ENCODE assay signal across 8 cellular contexts in genomic region chr10:128859738-128860386, GRCh38.
DNase-seq lines count a peak whose midpoint lies in the region; ATAC-seq and TF ChIP-seq lines count a peak whose summit lies in the region.

No MANE protein-coding gene starts in this region.

- 77 to 100% methylated on average over 1 to 5 of the region's 8 CpGs for WGBS in gastroesophageal sphincter (ENCODE audit: low coverage in 1 of 2), 2 donors
- whole genome bisulfite sequencing in transverse colon (ENCODE audit: low coverage in 1 of 2), 2 donors = 69 to 81% methylated on average over 7 to 8 of the region's 8 CpGs

- TF ChIP-seq POLR2A in gastroesophageal sphincter (IDR thresholded peaks at IDR 0.05) = no peak
- no peak for TF ChIP-seq POLR2A in transverse colon (IDR thresholded peaks at IDR 0.05)

- CTCF ChIA-PET in PC-9 (lab: Charles Lee) = no interaction called here

- TF ChIP-seq CTCF in GM10266 (IDR thresholded peaks at IDR 0.05; ENCODE audit: control insufficient read depth, insufficient read depth, low read depth, missing control alignments) (peak; percentile 49), PC-9 (conservative IDR thresholded peaks at IDR 0.05) (peak; percentile 73), gastroesophageal sphincter (IDR thresholded peaks at IDR 0.05) (peak in 3 of 4 experiments; percentile 33 to 58 (median 50)), transverse colon (IDR thresholded peaks at IDR 0.05) (peak; percentile 49 to 67 (median 53))

- in situ Hi-C loops in transverse colon (cut with MboI; ENCODE audit: low pct_ligation_motif_present in 1 of 4, low pct_unique_long_range_greater_than_20kb in 1 of 4, low sequenced_read_pairs in 3 of 4) = no loop called here

- TF ChIP-seq EP300 in gastroesophageal sphincter (IDR thresholded peaks at IDR 0.05) (no peak), transverse colon (IDR thresholded peaks at IDR 0.05; ENCODE audit: low read depth) (no peak)

- no peak overlapping the region for H3K4me2 ChIP-seq in PC-9

- ATAC-seq in gastroesophageal sphincter (no peak), HG03565 (IDR thresholded peaks at IDR 0.05; ENCODE audit: unreplicated experiment) (no peak), GM21619 (IDR thresholded peaks at IDR 0.05; ENCODE audit: unreplicated experiment) (no peak), HG03039 (IDR thresholded peaks at IDR 0.05; ENCODE audit: unreplicated experiment) (no peak)

- H3K79me2 ChIP-seq in PC-9 (ENCODE audit: low read depth) = no peaks in the 10 kb centered on the region

- H3K27me3 ChIP-seq in PC-9 (ENCODE audit: insufficient read depth, low read depth) (peaks cover 4% of the 10 kb centered on the region; the same call in 1 of the 2 replicates), gastroesophageal sphincter (no peaks in the 10 kb centered on the region), transverse colon (no peaks in the 10 kb centered on the region)

- H3F3A ChIP-seq in PC-9 (ENCODE audit: insufficient read depth, low read depth) = no peaks in the 10 kb centered on the region

- intact Hi-C loops in PC-9 (cut with micrococcal nuclease; ENCODE audit: unreplicated experiment) = no loop called here
- intact Hi-C loops in transverse colon (cut with DNase I; ENCODE audit: low total_unique reads) = loop anchor here (5.0 kb wide), 1 partner anchor 228 kb away; no protein-coding TSS in a partner anchor

- H3K4me3 ChIP-seq in PC-9 (no peak overlapping the region), gastroesophageal sphincter (no peak overlapping the region), transverse colon (no peak overlapping the region)

- H4K20me1 ChIP-seq in PC-9 (ENCODE audit: insufficient read depth) = no peaks in the 10 kb centered on the region

- H3K36me3 ChIP-seq in PC-9 (ENCODE audit: low read depth) (no peaks in the 10 kb centered on the region), gastroesophageal sphincter (no peaks in the 10 kb centered on the region), transverse colon (no peaks in the 10 kb centered on the region)

- POLR2A ChIA-PET in PC-9 (lab: Charles Lee; ENCODE audit: unreplicated experiment) = no interaction called here

- H3K27ac ChIP-seq in PC-9 (no peak overlapping the region), gastroesophageal sphincter (no peak overlapping the region), transverse colon (no peak overlapping the region)

- H2AFZ ChIP-seq in PC-9 = no peak overlapping the region

- H3K9me2 ChIP-seq in PC-9 (ENCODE audit: insufficient read depth) = no peaks in the 10 kb centered on the region

- no peaks in the 10 kb centered on the region for H3K4me1 ChIP-seq in PC-9 (replicated peaks; ENCODE audit: insufficient read depth)
- H3K4me1 ChIP-seq in gastroesophageal sphincter = peaks cover 0 to 16% (median 3%) of the 10 kb centered on the region in 3 donors
- peaks cover 6 to 20% (median 9%) of the 10 kb centered on the region in 4 donors for H3K4me1 ChIP-seq in transverse colon

- DNase-seq in A172 (ENCODE audit: low spot score) (peak; percentile 0), GM10266 (ENCODE audit: extremely low spot score) (peak; percentile 32), PC-9 (no peak), transverse colon (peak; percentile 45)

- no TSS peak for BruUV-seq in PC-9 (replicated peaks; lab: Mats Ljungman, UMichigan)

- H3K9me3 ChIP-seq in PC-9 (ENCODE audit: insufficient read depth, low read depth) (no peaks in the 10 kb centered on the region), gastroesophageal sphincter (no peaks in the 10 kb centered on the region), transverse colon (no peaks in the 10 kb centered on the region)

Comparison
In these comparisons a context has a peak if more than half of its experiments do, and no peak if none do; other contexts are left out.
1. DNase-seq: peak in A172 (single experiment), GM10266 (single experiment) and transverse colon (single experiment); none in PC-9 (0 of 2).
2. Peak in every context shown above with its lines, with median percentiles within 50 percentile points of each other: CTCF ChIP-seq.